In the genomic region with DNA sequence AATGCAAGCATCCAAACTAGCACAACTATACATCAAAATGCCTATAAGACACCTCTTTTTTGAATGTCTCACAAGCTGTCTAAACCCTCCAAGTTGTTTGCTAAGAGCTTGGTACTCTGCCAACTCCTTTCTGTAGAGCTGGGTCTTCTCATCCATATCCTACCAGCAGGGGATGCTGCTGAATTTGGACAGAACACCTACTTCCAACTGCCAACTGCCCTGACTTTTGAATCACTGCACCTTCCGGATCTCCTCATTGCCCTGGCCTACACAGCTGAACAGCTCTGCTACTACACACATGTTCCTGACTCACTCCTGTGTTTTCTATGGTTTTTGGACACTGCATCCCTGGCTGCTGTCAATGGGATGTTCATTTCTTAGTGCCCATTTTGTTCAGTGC, we compare ENCODE assay signal across 10 cellular contexts. TPM values are rescaled to one million over a fixed set of nuclear protein-coding genes. Genes with fewer than 3 reads are reported as not detected.
A peak's percentile ranks its signal among the peaks of the same experiment; 100 is the strongest.
DNase-seq lines count a peak whose midpoint lies in the region; ATAC-seq and TF ChIP-seq lines count a peak whose summit lies in the region.
"Had no signal": no experiment of that assay in that cellular context is flagged by ENCODE, and none has a peak within 500 bp of the region (broad histone marks: within the 10 kb centered on the region; RNA-seq: fewer than 3 reads in every experiment).

No MANE protein-coding gene starts in this region.

- DNase-seq in DMS53 treated with DMSO at 0.1 percent for 48 hours (lab: John Stamatoyannopoulos, UW; ENCODE audit: unreplicated experiment) (peak; percentile 8), HuH-7 (ENCODE audit: low spot score) (peak; percentile 41), kidney tubule cell (ENCODE audit: low spot score) (peak; percentile 72)
- no peak for DNase-seq in activated naive CD8-positive, alpha-beta T cell treated with anti-CD3 and anti-CD28 coated beads for 36 hours
- no peak for DNase-seq in NK-92 treated with Interleukin-12 subunit alpha and Interleukin-12 subunit beta, amount 100 ng/mL, for 24 hours (lab: John Stamatoyannopoulos, UW)
- DNase-seq: thyroid gland had no signal

- peak; percentile 31 for TF ChIP-seq CTCF in WI38 (IDR thresholded peaks at IDR 0.05; ENCODE audit: low read depth, low read length)

- no peaks in the 10 kb centered on the region for H3K9me3 Mint-ChIP-seq in activated naive CD8-positive, alpha-beta T cell treated with anti-CD3 and anti-CD28 coated beads for 36 hours

- no peak overlapping the region for H3K4me3 Mint-ChIP-seq in activated naive CD8-positive, alpha-beta T cell treated with anti-CD3 and anti-CD28 coated beads for 36 hours
- H3K4me3 Mint-ChIP-seq: brain had no signal

- no peak overlapping the region for H3K27ac Mint-ChIP-seq in activated naive CD8-positive, alpha-beta T cell treated with anti-CD3 and anti-CD28 coated beads for 36 hours

- peaks cover 6% of the 10 kb centered on the region for H3K4me1 Mint-ChIP-seq in activated naive CD8-positive, alpha-beta T cell treated with anti-CD3 and anti-CD28 coated beads for 36 hours

- H3K4me3 ChIP-seq in WI38 (ENCODE audit: low read depth, low read length): no peak overlapping the region
- H3K4me3 ChIP-seq: thyroid gland had no signal

- no peaks in the 10 kb centered on the region for H3K36me3 Mint-ChIP-seq in activated naive CD8-positive, alpha-beta T cell treated with anti-CD3 and anti-CD28 coated beads for 36 hours
- H3K36me3 Mint-ChIP-seq: brain had no signal

- ATAC-seq in GM21381 (IDR thresholded peaks at IDR 0.05; ENCODE audit: unreplicated experiment) (no peak), HG03108 (IDR thresholded peaks at IDR 0.05; ENCODE audit: unreplicated experiment) (no peak)

- H3K27me3 Mint-ChIP-seq in activated naive CD8-positive, alpha-beta T cell treated with anti-CD3 and anti-CD28 coated beads for 36 hours: no peaks in the 10 kb centered on the region
- H3K27me3 Mint-ChIP-seq: brain had no signal

RNA-seq across cellular contexts. Expression of a gene that starts 18.7 kb away (rescaled TPM):
- total RNA-seq in activated naive CD8-positive, alpha-beta T cell treated with anti-CD3 and anti-CD28 coated beads for 36 hours: under 1 TPM in 1 of 2 experiments, not detected in 1; 0.04 TPM
- total RNA-seq: thyroid gland had no signal

RNA-seq across cellular contexts. Expression of a gene that starts 47.9 kb away (rescaled TPM):
- 10 to 100 TPM; 39.8 to 43.0 TPM for total RNA-seq in activated naive CD8-positive, alpha-beta T cell treated with anti-CD3 and anti-CD28 coated beads for 36 hours

RNA-seq across cellular contexts. Expression of a gene that starts 48.1 kb away (rescaled TPM):
- total RNA-seq in activated naive CD8-positive, alpha-beta T cell treated with anti-CD3 and anti-CD28 coated beads for 36 hours: 10 to 100 TPM; 68.7 to 69.0 TPM

Comparison
In these comparisons a context has a peak if more than half of its experiments do, and no peak if none do; other contexts are left out.
1. DNase-seq: peak in DMS53 treated with DMSO at 0.1 percent for 48 hours (single experiment), HuH-7 (single experiment) and kidney tubule cell (single experiment); none in activated naive CD8-positive, alpha-beta T cell treated with anti-CD3 and anti-CD28 coated beads for 36 hours (single experiment) and NK-92 treated with Interleukin-12 subunit alpha and Interleukin-12 subunit beta, amount 100 ng/mL, for 24 hours (single experiment).